Comparison of ENCODE assay signal across 12 cellular contexts in the genomic region with DNA sequence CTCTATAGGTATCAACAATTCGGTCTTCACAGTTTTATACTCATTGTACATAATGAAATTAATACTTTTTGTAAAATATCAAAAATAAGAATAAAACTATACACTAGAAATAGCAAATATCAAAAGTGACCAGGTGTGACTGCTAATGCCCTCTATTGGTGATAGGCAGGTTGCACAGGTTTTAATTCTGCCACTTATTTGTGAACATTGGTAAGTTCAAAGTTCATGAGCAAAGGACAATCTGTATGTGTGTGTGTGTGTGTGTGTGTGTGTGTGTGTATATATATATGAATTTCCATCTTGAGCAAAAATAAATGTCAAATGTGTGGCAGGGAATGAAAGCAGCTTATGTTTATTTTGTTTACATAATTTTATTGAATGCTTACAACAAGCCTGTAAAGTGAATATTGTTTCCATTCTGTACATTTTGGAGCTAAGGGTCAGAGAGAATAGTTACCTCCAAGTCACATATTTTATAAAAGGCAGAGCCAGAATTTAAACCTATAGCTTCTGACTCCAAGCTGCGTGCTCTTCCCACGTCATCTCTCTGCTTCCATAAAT.
DNase-seq lines count a peak whose midpoint lies in the region; TF ChIP-seq lines count a peak whose summit lies in the region.
"Had no signal": no experiment of that assay in that cellular context is flagged by ENCODE, and none has a peak within 500 bp of the region (broad histone marks: within the 10 kb centered on the region; RNA-seq: fewer than 3 reads in every experiment).

No MANE protein-coding gene starts in this region.

- H3K27ac ChIP-seq in HEK293 (ENCODE audit: extremely low read depth, low read depth, low read length), result no peak overlapping the region
- no peak overlapping the region for H3K27ac ChIP-seq in RWPE1
- H3K27ac ChIP-seq in liver (ENCODE audit: low read depth in 1 of 2, low read length in 2 of 2), result no peak overlapping the region
- H3K27ac ChIP-seq: upper lobe of left lung had no signal

- DNase-seq in GM13977 (ENCODE audit: low spot score) (no peak), RWPE1 (ENCODE audit: low spot score) (peak; percentile 19), mucosa of gallbladder (ENCODE audit: low spot score) (no peak)
- no peak for DNase-seq in activated CD4-positive, CD25-positive, alpha-beta regulatory T cell (lab: John Stamatoyannopoulos, UW)
- no peak for DNase-seq in activated effector memory CD4-positive, alpha-beta T cell treated with Interleukin-2 at 50 U/mL for 16 hours
- DNase-seq in stimulated activated CD4-positive, alpha-beta T cell treated with anti-CD3 and anti-CD28 coated beads, Interleukin-12 subunit alpha, Interleukin-12 subunit beta, amount 100 ng/mL, for 4 hours, result no peak
- DNase-seq: activated CD8-positive, alpha-beta memory T cell treated with anti-CD3 and anti-CD28 coated beads, Interleukin-2, amount 10 ng/mL, durations not matched to agents 7 days and 5 days; NCI-H187 treated with DMSO at 0.1 percent for 48 hours; retina; upper lobe of left lung had no signal

- H3K4me1 ChIP-seq in HEK293 (ENCODE audit: control insufficient read depth, insufficient read depth, low read length), result no peaks in the 10 kb centered on the region
- H3K4me1 ChIP-seq in liver (ENCODE audit: control insufficient read depth in 4 of 4, insufficient read depth in 4 of 4, low read length in 3 of 4), result peaks cover 0 to 3% (median 0%) of the 10 kb centered on the region in 4 donors
- H3K4me1 ChIP-seq: upper lobe of left lung had no signal

- POLR2A ChIA-PET in HEK293 (lab: Yijun Ruan, JAX), result no interaction called here
- POLR2A ChIA-PET in RWPE1 (lab: Yijun Ruan, JAX; ENCODE audit: low non-redundant PET), result no interaction called here

- no peaks in the 10 kb centered on the region for H3K27me3 ChIP-seq in liver (ENCODE audit: control insufficient read depth in 4 of 4, insufficient read depth in 4 of 4, low read length in 3 of 4)
- H3K27me3 ChIP-seq: upper lobe of left lung had no signal

- H3K36me3 ChIP-seq in HEK293 (ENCODE audit: control insufficient read depth in 2 of 2, insufficient read depth in 1 of 2, low read length in 2 of 2), result no peaks in the 10 kb centered on the region
- no peaks in the 10 kb centered on the region for H3K36me3 ChIP-seq in liver (ENCODE audit: control insufficient read depth in 4 of 4, insufficient read depth in 3 of 4, low read depth in 1 of 4, low read length in 3 of 4)
- H3K36me3 ChIP-seq: upper lobe of left lung had no signal

- H3K4me3 ChIP-seq in HEK293 (ENCODE audit: low read depth, low read length) (no peak overlapping the region), liver (ENCODE audit: low read depth in 1 of 3, low read length in 3 of 3) (no peak overlapping the region)
- H3K4me3 ChIP-seq: upper lobe of left lung had no signal

- H3K9ac ChIP-seq in liver (ENCODE audit: low read depth in 1 of 2, low read length in 2 of 2), result no peak overlapping the region

- TF ChIP-seq RAD21 in liver (IDR thresholded peaks at IDR 0.05), result peak; percentile 69 to 74

- WGBS in liver, result 88% methylated on average over 3 of the region's 3 CpGs

- H3K9me3 ChIP-seq in HEK293 (ENCODE audit: control insufficient read depth, insufficient read depth, low read depth, low read length), result no peaks in the 10 kb centered on the region
- H3K9me3 ChIP-seq in liver (ENCODE audit: control insufficient read depth in 4 of 4, low read length in 3 of 4), result no peaks in the 10 kb centered on the region
- H3K9me3 ChIP-seq: upper lobe of left lung had no signal

- TF ChIP-seq CTCF in GM13977 (IDR thresholded peaks at IDR 0.05; ENCODE audit: extremely low read depth, insufficient read depth, missing control alignments) (peak; percentile 50), HEK293 (tag by site-specific recombination; IDR thresholded peaks at IDR 0.05) (0 out of 2 replicates have a peak, but pooled peaks have one; percentile 13), RWPE1 (conservative IDR thresholded peaks at IDR 0.05; ENCODE audit: low read depth) (peak; percentile 55), liver (IDR thresholded peaks at IDR 0.05; ENCODE audit: low read depth, low read length, missing input control) (peak; percentile 57)

- CTCF ChIA-PET in HEK293 (lab: Yijun Ruan, JAX) (interaction anchor here (0.6 to 2.0 kb wide), 11 partner anchors 8 to 1243 kb away, joined by 3 to 10 read pairs (median 4); no protein-coding TSS in a partner anchor), RWPE1 (lab: Yijun Ruan, JAX) (interaction anchor here (0.6 to 1.2 kb wide), 6 partner anchors 18 to 845 kb away, joined by 3 to 10 read pairs (median 3); no protein-coding TSS in a partner anchor)

- in situ Hi-C loops in GM13977 (cut with MboI; ENCODE audit: low pct_unique_long_range_greater_than_20kb, low sequenced_read_pairs, unreplicated experiment), result no loop called here

TF ChIP-seq in HEK293, 187 proteins besides CTCF, POLR2A, EP300 and RAD21:
- TF ChIP-seq ZNF23 (tag by site-specific recombination; IDR thresholded peaks at IDR 0.05; ENCODE audit: borderline replicate concordance) (no peak), ZNF184 (tag by site-specific recombination; IDR thresholded peaks at IDR 0.05) (no peak), ZNF785 (tag by site-specific recombination; IDR thresholded peaks at IDR 0.05) (no peak)
- TF ChIP-seq, protein P1, sequence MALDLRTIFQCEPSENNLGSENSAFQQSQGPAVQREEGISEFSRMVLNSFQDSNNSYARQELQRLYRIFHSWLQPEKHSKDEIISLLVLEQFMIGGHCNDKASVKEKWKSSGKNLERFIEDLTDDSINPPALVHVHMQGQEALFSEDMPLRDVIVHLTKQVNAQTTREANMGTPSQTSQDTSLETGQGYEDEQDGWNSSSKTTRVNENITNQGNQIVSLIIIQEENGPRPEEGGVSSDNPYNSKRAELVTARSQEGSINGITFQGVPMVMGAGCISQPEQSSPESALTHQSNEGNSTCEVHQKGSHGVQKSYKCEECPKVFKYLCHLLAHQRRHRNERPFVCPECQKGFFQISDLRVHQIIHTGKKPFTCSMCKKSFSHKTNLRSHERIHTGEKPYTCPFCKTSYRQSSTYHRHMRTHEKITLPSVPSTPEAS (tag by site-specific recombination; IDR thresholded peaks at IDR 0.05), result 0 out of 2 replicates have a peak, but pooled peaks have one; percentile 12
TF ChIP-seq in HEK293: peak in this region for 1.

TF ChIP-seq in liver, 16 proteins besides CTCF, POLR2A, EP300 and RAD21 (continues in another document):
- no peak for TF ChIP-seq NR2F2 (IDR thresholded peaks at IDR 0.05)
- TF ChIP-seq, protein P2, sequence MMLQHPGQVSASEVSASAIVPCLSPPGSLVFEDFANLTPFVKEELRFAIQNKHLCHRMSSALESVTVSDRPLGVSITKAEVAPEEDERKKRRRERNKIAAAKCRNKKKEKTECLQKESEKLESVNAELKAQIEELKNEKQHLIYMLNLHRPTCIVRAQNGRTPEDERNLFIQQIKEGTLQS (IDR thresholded peaks at IDR 0.05), result no peak
- TF ChIP-seq GABPA (IDR thresholded peaks at IDR 0.05 in 1 of 2, conservative IDR thresholded peaks at IDR 0.05 in 1 of 2), result no peak
- TF ChIP-seq, protein P3, sequence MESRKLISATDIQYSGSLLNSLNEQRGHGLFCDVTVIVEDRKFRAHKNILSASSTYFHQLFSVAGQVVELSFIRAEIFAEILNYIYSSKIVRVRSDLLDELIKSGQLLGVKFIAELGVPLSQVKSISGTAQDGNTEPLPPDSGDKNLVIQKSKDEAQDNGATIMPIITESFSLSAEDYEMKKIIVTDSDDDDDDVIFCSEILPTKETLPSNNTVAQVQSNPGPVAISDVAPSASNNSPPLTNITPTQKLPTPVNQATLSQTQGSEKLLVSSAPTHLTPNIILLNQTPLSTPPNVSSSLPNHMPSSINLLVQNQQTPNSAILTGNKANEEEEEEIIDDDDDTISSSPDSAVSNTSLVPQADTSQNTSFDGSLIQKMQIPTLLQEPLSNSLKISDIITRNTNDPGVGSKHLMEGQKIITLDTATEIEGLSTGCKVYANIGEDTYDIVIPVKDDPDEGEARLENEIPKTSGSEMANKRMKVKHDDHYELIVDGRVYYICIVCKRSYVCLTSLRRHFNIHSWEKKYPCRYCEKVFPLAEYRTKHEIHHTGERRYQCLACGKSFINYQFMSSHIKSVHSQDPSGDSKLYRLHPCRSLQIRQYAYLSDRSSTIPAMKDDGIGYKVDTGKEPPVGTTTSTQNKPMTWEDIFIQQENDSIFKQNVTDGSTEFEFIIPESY (IDR thresholded peaks at IDR 0.05), result no peak
- TF ChIP-seq HNF4A (conservative IDR thresholded peaks at IDR 0.05), result peak; percentile 83 to 88
- TF ChIP-seq, protein P4, sequence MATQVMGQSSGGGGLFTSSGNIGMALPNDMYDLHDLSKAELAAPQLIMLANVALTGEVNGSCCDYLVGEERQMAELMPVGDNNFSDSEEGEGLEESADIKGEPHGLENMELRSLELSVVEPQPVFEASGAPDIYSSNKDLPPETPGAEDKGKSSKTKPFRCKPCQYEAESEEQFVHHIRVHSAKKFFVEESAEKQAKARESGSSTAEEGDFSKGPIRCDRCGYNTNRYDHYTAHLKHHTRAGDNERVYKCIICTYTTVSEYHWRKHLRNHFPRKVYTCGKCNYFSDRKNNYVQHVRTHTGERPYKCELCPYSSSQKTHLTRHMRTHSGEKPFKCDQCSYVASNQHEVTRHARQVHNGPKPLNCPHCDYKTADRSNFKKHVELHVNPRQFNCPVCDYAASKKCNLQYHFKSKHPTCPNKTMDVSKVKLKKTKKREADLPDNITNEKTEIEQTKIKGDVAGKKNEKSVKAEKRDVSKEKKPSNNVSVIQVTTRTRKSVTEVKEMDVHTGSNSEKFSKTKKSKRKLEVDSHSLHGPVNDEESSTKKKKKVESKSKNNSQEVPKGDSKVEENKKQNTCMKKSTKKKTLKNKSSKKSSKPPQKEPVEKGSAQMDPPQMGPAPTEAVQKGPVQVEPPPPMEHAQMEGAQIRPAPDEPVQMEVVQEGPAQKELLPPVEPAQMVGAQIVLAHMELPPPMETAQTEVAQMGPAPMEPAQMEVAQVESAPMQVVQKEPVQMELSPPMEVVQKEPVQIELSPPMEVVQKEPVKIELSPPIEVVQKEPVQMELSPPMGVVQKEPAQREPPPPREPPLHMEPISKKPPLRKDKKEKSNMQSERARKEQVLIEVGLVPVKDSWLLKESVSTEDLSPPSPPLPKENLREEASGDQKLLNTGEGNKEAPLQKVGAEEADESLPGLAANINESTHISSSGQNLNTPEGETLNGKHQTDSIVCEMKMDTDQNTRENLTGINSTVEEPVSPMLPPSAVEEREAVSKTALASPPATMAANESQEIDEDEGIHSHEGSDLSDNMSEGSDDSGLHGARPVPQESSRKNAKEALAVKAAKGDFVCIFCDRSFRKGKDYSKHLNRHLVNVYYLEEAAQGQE (IDR thresholded peaks at IDR 0.05), result no peak
- TF ChIP-seq EGR1 (IDR thresholded peaks at IDR 0.05; ENCODE audit: low read depth in 2 of 2), result no peak
- peak; percentile 17 for TF ChIP-seq SP1 (IDR thresholded peaks at IDR 0.05)
- TF ChIP-seq HNF4G (IDR thresholded peaks at IDR 0.05), result peak; percentile 57
- TF ChIP-seq RXRA (IDR thresholded peaks at IDR 0.05), result peak; percentile 58 to 80
- TF ChIP-seq, protein P5, sequence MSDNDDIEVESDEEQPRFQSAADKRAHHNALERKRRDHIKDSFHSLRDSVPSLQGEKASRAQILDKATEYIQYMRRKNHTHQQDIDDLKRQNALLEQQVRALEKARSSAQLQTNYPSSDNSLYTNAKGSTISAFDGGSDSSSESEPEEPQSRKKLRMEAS (IDR thresholded peaks at IDR 0.05), result no peak
- TF ChIP-seq YY1 (IDR thresholded peaks at IDR 0.05), result no peak
